8 cellular contexts compared by ENCODE assay signal in genomic region chr17:73343168-73343634, GRCh38. TPM values are rescaled to one million over a fixed set of nuclear protein-coding genes. Genes with fewer than 3 reads are reported as not detected.
A peak's percentile ranks its signal among the peaks of the same experiment; 100 is the strongest.
DNase-seq lines count a peak whose midpoint lies in the region; ATAC-seq, FAIRE-seq and TF ChIP-seq lines count a peak whose summit lies in the region.

No MANE protein-coding gene starts in this region.

- H3K9me3 Mint-ChIP-seq in brain: peaks cover 0 to 2% (median 0%) of the 10 kb centered on the region in 5 experiments
- no peaks in the 10 kb centered on the region for H3K9me3 Mint-ChIP-seq in activated naive CD8-positive, alpha-beta T cell treated with anti-CD3 and anti-CD28 coated beads for 36 hours

- no peak for TF ChIP-seq EP300 in suprapubic skin (IDR thresholded peaks at IDR 0.05)

- peaks cover 13% of the 10 kb centered on the region for H3K36me3 Mint-ChIP-seq in brain
- H3K36me3 Mint-ChIP-seq in activated naive CD8-positive, alpha-beta T cell treated with anti-CD3 and anti-CD28 coated beads for 36 hours: no peaks in the 10 kb centered on the region

- TF ChIP-seq CTCF in brain (conservative IDR thresholded peaks at IDR 0.05) (no peak), kidney (IDR thresholded peaks at IDR 0.05; ENCODE audit: borderline replicate concordance, extremely low read depth, insufficient read depth) (no peak), suprapubic skin (IDR thresholded peaks at IDR 0.05) (no peak)

- peak overlapping the region; percentile 92 for H3K27ac ChIP-seq in HUES48 (ENCODE audit: low read depth, low read length)
- no peak overlapping the region for H3K27ac ChIP-seq in kidney (ENCODE audit: low read depth in 2 of 2, low read length in 2 of 2)
- peak overlapping the region; percentile 65 for H3K27ac ChIP-seq in suprapubic skin

- H3K27me3 Mint-ChIP-seq in brain: no peaks in the 10 kb centered on the region
- no peaks in the 10 kb centered on the region for H3K27me3 Mint-ChIP-seq in activated naive CD8-positive, alpha-beta T cell treated with anti-CD3 and anti-CD28 coated beads for 36 hours

- peaks cover 36% of the 10 kb centered on the region for H3K4me1 ChIP-seq in HUES48 (ENCODE audit: control insufficient read depth, insufficient read depth, low read length)
- peaks cover 0 to 10% of the 10 kb centered on the region in 2 donors for H3K4me1 ChIP-seq in kidney (ENCODE audit: control insufficient read depth in 1 of 2, insufficient read depth in 1 of 2, low read depth in 1 of 2, low read length in 2 of 2)
- H3K4me1 ChIP-seq in suprapubic skin: peaks cover 44% of the 10 kb centered on the region

- WGBS in suprapubic skin: 63% methylated on average over 15 of the region's 17 CpGs

- H3K27me3 ChIP-seq in HUES48 (ENCODE audit: control insufficient read depth, insufficient read depth, low read length) (no peaks in the 10 kb centered on the region), suprapubic skin (no peaks in the 10 kb centered on the region)

- no peak overlapping the region; the same call in 1 of the 2 replicates for H3K9ac ChIP-seq in HUES48 (ENCODE audit: low read depth, low read length)
- H3K9ac ChIP-seq in kidney (ENCODE audit: low read length in 2 of 2): no peak overlapping the region

- ATAC-seq in HG03469 (IDR thresholded peaks at IDR 0.05; ENCODE audit: unreplicated experiment): no peak

- peak overlapping the region; percentile 13; the same call in 1 of the 2 replicates for H3K4me3 ChIP-seq in HUES48 (ENCODE audit: low read depth, low read length)
- H3K4me3 ChIP-seq in kidney (ENCODE audit: low read length in 2 of 2): no peak overlapping the region
- H3K4me3 ChIP-seq in suprapubic skin: no peak overlapping the region

- H3K4me3 Mint-ChIP-seq in brain: peak overlapping the region; percentile 36 to 76 (median 58)
- H3K4me3 Mint-ChIP-seq in activated naive CD8-positive, alpha-beta T cell treated with anti-CD3 and anti-CD28 coated beads for 36 hours: no peak overlapping the region

- peak overlapping the region; percentile 95 to 100 (median 97) for H3K27ac Mint-ChIP-seq in brain
- H3K27ac Mint-ChIP-seq in activated naive CD8-positive, alpha-beta T cell treated with anti-CD3 and anti-CD28 coated beads for 36 hours: no peak overlapping the region

- DNase-seq in kidney (peak; percentile 90), suprapubic skin (ENCODE audit: low spot score in 2 of 2) (peak in 1 of 2 donors; percentile 88), HuH-7.5 (ENCODE audit: low spot score) (no peak)
- DNase-seq in activated naive CD8-positive, alpha-beta T cell treated with anti-CD3 and anti-CD28 coated beads for 36 hours: no peak
- DNase-seq in activated CD4-positive, alpha-beta T cell treated with anti-CD3 and anti-CD28 coated beads for 48 hours: no peak

- H3K36me3 ChIP-seq in HUES48 (ENCODE audit: control insufficient read depth, insufficient read depth, low read length) (no peaks in the 10 kb centered on the region), kidney (ENCODE audit: control insufficient read depth in 1 of 2, insufficient read depth in 2 of 2, low read length in 2 of 2) (no peaks in the 10 kb centered on the region), suprapubic skin (no peaks in the 10 kb centered on the region)

- intact Hi-C loops in kidney (cut with DNase I): no loop called here

- peaks cover 92% of the 10 kb centered on the region for H3K4me1 Mint-ChIP-seq in brain
- H3K4me1 Mint-ChIP-seq in activated naive CD8-positive, alpha-beta T cell treated with anti-CD3 and anti-CD28 coated beads for 36 hours: no peaks in the 10 kb centered on the region

- TF ChIP-seq POLR2A in suprapubic skin (IDR thresholded peaks at IDR 0.05): no peak

- no peak for FAIRE-seq in kidney (lab: Jason Lieb, UNC)

- H3K9me3 ChIP-seq in HUES48 (ENCODE audit: control insufficient read depth, insufficient read depth, low read length) (no peaks in the 10 kb centered on the region), kidney (ENCODE audit: control insufficient read depth in 1 of 2, low read length in 2 of 2) (no peaks in the 10 kb centered on the region), suprapubic skin (no peaks in the 10 kb centered on the region)

RNA-seq across cellular contexts. Expression of gene CDC42EP4, which starts 31.4 kb away (rescaled TPM):
- polyA plus RNA-seq in brain (ENCODE audit: insufficient read depth, low read depth, low replicate concordance) (110 TPM), kidney (ENCODE audit: insufficient read depth, low read depth, low replicate concordance) (26.2 TPM)
- total RNA-seq in kidney (76.9 TPM), suprapubic skin (10 to 100 TPM; 60.0 to 86.8 (median 81.5) TPM)
- under 1 TPM; 0.56 to 0.98 TPM for total RNA-seq in activated naive CD8-positive, alpha-beta T cell treated with anti-CD3 and anti-CD28 coated beads for 36 hours

Comparison
In these comparisons a context has a peak if more than half of its experiments do, and no peak if none do; other contexts are left out.
1. H3K27ac ChIP-seq: peak in HUES48 (single experiment) and suprapubic skin (single experiment); none in kidney (0 of 2).
2. RNA of gene CDC42EP4, which starts 31.4 kb away (total RNA-seq): 60.0 to 86.8 TPM in suprapubic skin and 76.9 TPM in kidney (single experiment); 0.56 to 0.98 TPM in activated naive CD8-positive, alpha-beta T cell treated with anti-CD3 and anti-CD28 coated beads for 36 hours; every median in the first group is over 10 times any median in the second.